8 cellular contexts compared by ENCODE assay signal in genomic region chr3:161096771-161097367, GRCh38. TPM values are rescaled to one million over a fixed set of nuclear protein-coding genes. Genes with fewer than 3 reads are reported as not detected.
DNase-seq lines count a peak whose midpoint lies in the region; ATAC-seq and TF ChIP-seq lines count a peak whose summit lies in the region.

No MANE protein-coding gene starts in this region.

- WGBS in ovary, 3 donors, result 78 to 89% (median 81%) methylated on average over 7 of the region's 7 CpGs

- no peak overlapping the region for H3K4me3 ChIP-seq in neural progenitor cell
- H3K4me3 ChIP-seq in ovary, result no peak overlapping the region

- no peak for TF ChIP-seq EP300 in ovary (IDR thresholded peaks at IDR 0.05)

- H3K4me2 ChIP-seq in neural progenitor cell, result no peak overlapping the region

- H3K9me3 Mint-ChIP-seq in activated T-cell treated with anti-CD3 and anti-CD28 coated beads, Interleukin-2, amount 50 U/mL, for 4 hours, result no peaks in the 10 kb centered on the region
- H3K9me3 Mint-ChIP-seq in neural progenitor cell, result no peaks in the 10 kb centered on the region

- no peaks in the 10 kb centered on the region for H3K4me1 Mint-ChIP-seq in activated T-cell treated with anti-CD3 and anti-CD28 coated beads, Interleukin-2, amount 50 U/mL, for 4 hours (ENCODE audit: low read depth)
- no peaks in the 10 kb centered on the region for H3K4me1 Mint-ChIP-seq in neural progenitor cell

- H3K27me3 ChIP-seq in neural progenitor cell (no peaks in the 10 kb centered on the region), ovary (no peaks in the 10 kb centered on the region)

- no peak overlapping the region for H3K27ac Mint-ChIP-seq in neural progenitor cell

- H3K27ac ChIP-seq in neural progenitor cell (no peak overlapping the region), ovary (no peak overlapping the region)

- no peak for TF ChIP-seq POLR2A in ovary (IDR thresholded peaks at IDR 0.05)

- H3K9me3 ChIP-seq in neural progenitor cell (ENCODE audit: low read depth), result no peaks in the 10 kb centered on the region
- no peaks in the 10 kb centered on the region for H3K9me3 ChIP-seq in ovary

- TF ChIP-seq CTCF in neural progenitor cell (IDR thresholded peaks at IDR 0.05) (peak; percentile 46), ovary (IDR thresholded peaks at IDR 0.05) (no peak)

- H3K36me3 ChIP-seq in neural progenitor cell (no peaks in the 10 kb centered on the region), ovary (no peaks in the 10 kb centered on the region)

- no peak overlapping the region for H3K9ac ChIP-seq in neural progenitor cell

- no peaks in the 10 kb centered on the region for H3K79me2 ChIP-seq in neural progenitor cell (ENCODE audit: low read depth)

- H2AFZ ChIP-seq in neural progenitor cell (replicated peaks), result no peak overlapping the region

- no peaks in the 10 kb centered on the region for H3F3A ChIP-seq in neural progenitor cell (ENCODE audit: low read depth)

- H4K20me1 ChIP-seq in neural progenitor cell (ENCODE audit: low read depth), result no peaks in the 10 kb centered on the region

- peak; percentile 27 for DNase-seq in NCI-H510A treated with DMSO at 0.1 percent for 48 hours (lab: John Stamatoyannopoulos, UW)
- DNase-seq in NCI-H510A (lab: John Stamatoyannopoulos, UW), result no peak
- DNase-seq in NCI-H1105 (lab: John Stamatoyannopoulos, UW), result peak; percentile 24
- DNase-seq in activated T-cell treated with anti-CD3 and anti-CD28 coated beads, Interleukin-2, amount 50 U/mL, for 4 hours, result peak; percentile 14
- peak; percentile 43 for DNase-seq in neural progenitor cell (ENCODE audit: low spot score)
- DNase-seq in inferior parietal cortex (ENCODE audit: extremely low spot score), result no peak
- no peak for DNase-seq in ovary

- intact Hi-C loops in ovary (cut with DNase I), result no loop called here

- H3K4me1 ChIP-seq in neural progenitor cell (no peaks in the 10 kb centered on the region), ovary (ENCODE audit: insufficient read depth) (no peaks in the 10 kb centered on the region)

- ATAC-seq in activated T-cell treated with anti-CD3 and anti-CD28 coated beads, Interleukin-2, amount 50 U/mL, for 4 hours, result no peak
- no peak for ATAC-seq in GM21717 (IDR thresholded peaks at IDR 0.05; ENCODE audit: unreplicated experiment)

- no peaks in the 10 kb centered on the region for H3K36me3 Mint-ChIP-seq in activated T-cell treated with anti-CD3 and anti-CD28 coated beads, Interleukin-2, amount 50 U/mL, for 4 hours (ENCODE audit: insufficient read depth)
- H3K36me3 Mint-ChIP-seq in neural progenitor cell, result no peaks in the 10 kb centered on the region

- H3K4me3 Mint-ChIP-seq in activated T-cell treated with anti-CD3 and anti-CD28 coated beads, Interleukin-2, amount 50 U/mL, for 4 hours, result no peak overlapping the region
- no peak overlapping the region for H3K4me3 Mint-ChIP-seq in neural progenitor cell

- H3K27me3 Mint-ChIP-seq in activated T-cell treated with anti-CD3 and anti-CD28 coated beads, Interleukin-2, amount 50 U/mL, for 4 hours (ENCODE audit: low read depth), result no peaks in the 10 kb centered on the region
- no peaks in the 10 kb centered on the region for H3K27me3 Mint-ChIP-seq in neural progenitor cell (ENCODE audit: insufficient read depth, low read depth)

RNA-seq across cellular contexts. Expression of gene B3GALNT1, which starts 8.3 kb away (rescaled TPM):
- 1 to 10 TPM; 1.3 to 2.4 (median 2.4) TPM for total RNA-seq in activated T-cell treated with anti-CD3 and anti-CD28 coated beads, Interleukin-2, amount 50 U/mL, for 4 hours
- total RNA-seq in neural progenitor cell (ENCODE audit: low replicate concordance) (13.8 and 22.5 TPM in 2 replicates), ovary (10 to 100 TPM in 6 of 7 donors, 1 to 10 TPM in 1; 6.4 to 31.0 (median 18.4) TPM)
- polyA plus RNA-seq in ovary, result 10 to 100 TPM; 11.6 to 18.2 TPM

Comparison
In these comparisons a context has a peak if more than half of its experiments do, and no peak if none do; other contexts are left out.
1. DNase-seq: peak in NCI-H510A treated with DMSO at 0.1 percent for 48 hours (single experiment), NCI-H1105 (single experiment), activated T-cell treated with anti-CD3 and anti-CD28 coated beads, Interleukin-2, amount 50 U/mL, for 4 hours (single experiment) and neural progenitor cell (single experiment); none in NCI-H510A (single experiment), inferior parietal cortex (single experiment) and ovary (0 of 5).